In genomic region chr3:149332227-149332765, GRCh38 we compare ENCODE assay signal across 16 cellular contexts. TPM values are rescaled to one million over a fixed set of nuclear protein-coding genes. Genes with fewer than 3 reads are reported as not detected.
DNase-seq lines count a peak whose midpoint lies in the region; ATAC-seq, FAIRE-seq and TF ChIP-seq lines count a peak whose summit lies in the region.
"Had no signal": no experiment of that assay in that cellular context is flagged by ENCODE, and none has a peak within 500 bp of the region (broad histone marks: within the 10 kb centered on the region; RNA-seq: fewer than 3 reads in every experiment).

No MANE protein-coding gene starts in this region.

- no peaks in the 10 kb centered on the region for H3K27me3 ChIP-seq in IMR-90 (ENCODE audit: control insufficient read depth, insufficient read depth, low read length)
- no peaks in the 10 kb centered on the region for H3K27me3 ChIP-seq in esophagus muscularis mucosa

- no peak overlapping the region for H2AK5ac ChIP-seq in IMR-90 (ENCODE audit: low read depth, low read length)

- H3K4me2 ChIP-seq in A549 (peak overlapping the region; percentile 77), IMR-90 (ENCODE audit: low read depth, low read length) (no peak overlapping the region)

- no peaks in the 10 kb centered on the region for H4K20me1 ChIP-seq in IMR-90 (ENCODE audit: insufficient read depth, low read length)

- H3K4me1 ChIP-seq in A549 (peaks cover 74% of the 10 kb centered on the region), IMR-90 (ENCODE audit: control insufficient read depth, insufficient read depth, low read length) (peaks cover 3% of the 10 kb centered on the region), esophagus muscularis mucosa (no peaks in the 10 kb centered on the region), mesodermal cell (ENCODE audit: control insufficient read depth, insufficient read depth, low read length, poor library complexity, severe bottlenecking) (peaks cover 41% of the 10 kb centered on the region)

- intact Hi-C loops in IMR-90 (cut with micrococcal nuclease): no loop called here
- intact Hi-C loops in esophagus muscularis mucosa (cut with DNase I): no loop called here

- H3K9ac ChIP-seq in IMR-90 (ENCODE audit: low read depth, low read length): no peak overlapping the region

- H4K91ac ChIP-seq in IMR-90 (ENCODE audit: insufficient read depth, low read depth, low read length): peak overlapping the region; percentile 42; the same call in 1 of the 2 replicates

- FAIRE-seq in A549 (lab: Jason Lieb, UNC): peak; percentile 86

- dilution Hi-C loops in IMR-90 (cut with HindIII; ENCODE audit: low sequenced_read_pairs, unreplicated experiment): no loop called here

- TF ChIP-seq RAD21 in A549 (conservative IDR thresholded peaks at IDR 0.05 in 1 of 2, IDR thresholded peaks at IDR 0.05 in 1 of 2) (no peak), IMR-90 (IDR thresholded peaks at IDR 0.05; ENCODE audit: low read length) (no peak)

- DNase-seq in A549 (ENCODE audit: low read depth in 1 of 2, low spot score in 1 of 2) (no peak), IMR-90 (peak; percentile 53), esophagus muscularis mucosa (ENCODE audit: extremely low spot score) (no peak), erythroblast (lab: John Stamatoyannopoulos, UW) (no peak), GF-D8 (lab: John Stamatoyannopoulos, UW) (no peak)
- DNase-seq: activated CD4-positive, alpha-beta T cell treated with anti-CD3 and anti-CD28 coated beads for 36 hours; activated CD8-positive, alpha-beta memory T cell treated with anti-CD3 and anti-CD28 coated beads, Interleukin-2, amount 50 U/mL, for 4 hours; activated naive CD4-positive, alpha-beta T cell; foreskin melanocyte; NCI-H345; nucleus accumbens; SHP77 treated with DMSO at 0.1 percent for 48 hours; stimulated activated naive CD4-positive, alpha-beta T cell treated with Interleukin-2 at 50 U/mL for 16 hours had no signal

- ATAC-seq in A549 (no peak), IMR-90 (ENCODE audit: low read depth) (no peak), HG02938 (IDR thresholded peaks at IDR 0.05; ENCODE audit: unreplicated experiment) (no peak), HG03521 (IDR thresholded peaks at IDR 0.05; ENCODE audit: unreplicated experiment) (no peak)
- ATAC-seq: activated CD4-positive, alpha-beta T cell treated with anti-CD3 and anti-CD28 coated beads for 36 hours had no signal

- CTCF ChIA-PET in A549 (lab: Yijun Ruan, JAX): interaction anchor here (0.9 to 3.8 kb wide), 14 partner anchors 8 to 378 kb away, joined by 3 to 27 read pairs (median 6); no protein-coding TSS in a partner anchor
- CTCF ChIA-PET in IMR-90 (lab: Yijun Ruan, JAX): interaction anchor here (0.6 to 1.8 kb wide), 4 partner anchors 46 to 377 kb away, joined by 3 to 7 read pairs (median 3); no protein-coding TSS in a partner anchor

- H3K9me1 ChIP-seq in IMR-90 (ENCODE audit: insufficient read depth, low read length): no peaks in the 10 kb centered on the region; the same call in 1 of the 2 replicates

- H2BK5ac ChIP-seq in IMR-90 (ENCODE audit: low read depth, low read length, poor library complexity, severe bottlenecking): peak overlapping the region; percentile 50

- BruUV-seq in IMR-90 (replicated peaks; lab: Mats Ljungman, UMichigan): no TSS peak

- no peak overlapping the region for H2AK9ac ChIP-seq in IMR-90 (replicated peaks; ENCODE audit: low read depth, low read length, poor library complexity)

- no peaks in the 10 kb centered on the region; a peak in 1 of 4 replicates for H3K79me1 ChIP-seq in IMR-90 (ENCODE audit: low read depth in 1 of 2, low read length in 2 of 2)

- peak overlapping the region; percentile 82 for H2BK120ac ChIP-seq in IMR-90 (ENCODE audit: low read depth, low read length)

- H4K5ac ChIP-seq in IMR-90 (ENCODE audit: low read depth, low read length): 0 out of 2 replicates have a peak overlapping the region, but pooled peaks have one; percentile 39

- H3K9me3 ChIP-seq in A549 (no peaks in the 10 kb centered on the region), IMR-90 (ENCODE audit: control insufficient read depth, insufficient read depth, low read length) (no peaks in the 10 kb centered on the region), esophagus muscularis mucosa (no peaks in the 10 kb centered on the region), mesodermal cell (ENCODE audit: control insufficient read depth, low read length) (no peaks in the 10 kb centered on the region)

- WGBS in A549 (ENCODE audit: missing lambda C conversion rate): 2% methylated on average over 1 of the region's 1 CpG
- no CpG with 5 or more reads among the region's 1 CpG for whole genome bisulfite sequencing in IMR-90 (ENCODE audit: extremely low coverage in 2 of 2, insufficient read length in 1 of 2), 2 experiments
- 6% methylated on average over 1 of the region's 1 CpG for WGBS in esophagus muscularis mucosa
- WGBS in mesodermal cell (ENCODE audit: insufficient coverage in 2 of 2), 2 experiments: no CpG with 5 or more reads among the region's 1 CpG

- peak overlapping the region; percentile 61; the same call in 1 of the 2 replicates for H3K14ac ChIP-seq in IMR-90 (replicated peaks; ENCODE audit: low read depth, low read length)

- no peak overlapping the region for H3K56ac ChIP-seq in IMR-90 (ENCODE audit: extremely low read depth, insufficient read depth, low read length)

- peak overlapping the region; percentile 11 to 73; a peak in 1 of 4 replicates for H4K8ac ChIP-seq in IMR-90 (ENCODE audit: low read depth in 2 of 2, low read length in 2 of 2)

- in situ Hi-C loops in IMR-90 (cut with MboI; ENCODE audit: low sequenced_read_pairs): loop anchor here (10.0 kb wide), 1 partner anchor 377 kb away; no protein-coding TSS in a partner anchor

- H3K4me3 ChIP-seq in A549: peak overlapping the region; percentile 39
- no peak overlapping the region for H3K4me3 ChIP-seq in IMR-90 (ENCODE audit: insufficient read depth, low read depth, low read length)
- H3K4me3 ChIP-seq in esophagus muscularis mucosa: peak overlapping the region; percentile 2 to 20 (median 12)
- peak overlapping the region; percentile 26 for H3K4me3 ChIP-seq in mesodermal cell (ENCODE audit: extremely low read depth, insufficient read depth, low read length, poor library complexity, severe bottlenecking)

- TF ChIP-seq POLR2A in A549 (IDR thresholded peaks at IDR 0.05; ENCODE audit: low read length) (no peak), IMR-90 (IDR thresholded peaks at IDR 0.05; ENCODE audit: low read depth, low read length) (no peak), esophagus muscularis mucosa (IDR thresholded peaks at IDR 0.05; ENCODE audit: low read depth) (no peak), erythroblast (IDR thresholded peaks at IDR 0.05; ENCODE audit: low read length) (no peak)

- POLR2A ChIA-PET in A549 (lab: Yijun Ruan, JAX) (interaction anchor here (1.0 to 2.1 kb wide), 3 partner anchors 32 to 203 kb away, joined by 3 to 8 read pairs (median 6); partner anchors contain the start of gene HPS3), IMR-90 (lab: Charles Lee; ENCODE audit: unreplicated experiment) (no interaction called here)

- H3K23ac ChIP-seq in IMR-90 (ENCODE audit: low read depth, low read length): peak overlapping the region; percentile 62; the same call in 1 of the 2 replicates

- TF ChIP-seq CTCF in A549 (IDR thresholded peaks at IDR 0.05): no peak
- no peak for TF ChIP-seq CTCF in IMR-90 (conservative IDR thresholded peaks at IDR 0.05; ENCODE audit: low read depth, low read length)
- TF ChIP-seq CTCF in esophagus muscularis mucosa (IDR thresholded peaks at IDR 0.05): no peak

- peak overlapping the region; percentile 88 for H2BK20ac ChIP-seq in IMR-90 (ENCODE audit: low read depth, low read length)

- peak overlapping the region; percentile 68; the same call in 1 of the 2 replicates for H3K4ac ChIP-seq in IMR-90 (ENCODE audit: low read depth, low read length)

- H3K36me3 ChIP-seq in IMR-90 (ENCODE audit: control insufficient read depth, insufficient read depth, low read length) (no peaks in the 10 kb centered on the region), esophagus muscularis mucosa (no peaks in the 10 kb centered on the region), mesodermal cell (ENCODE audit: control insufficient read depth, insufficient read depth, low read length) (peaks cover 10% of the 10 kb centered on the region)

- H2AFZ ChIP-seq in IMR-90 (replicated peaks; ENCODE audit: low read length, poor library complexity): no peak overlapping the region

- H2BK15ac ChIP-seq in IMR-90 (ENCODE audit: low read depth, low read length): no peak overlapping the region

- TF ChIP-seq EP300 in A549 (IDR thresholded peaks at IDR 0.05): no peak
- no peak for TF ChIP-seq EP300 in esophagus muscularis mucosa (IDR thresholded peaks at IDR 0.05)

- no peak overlapping the region for H3K18ac ChIP-seq in IMR-90 (ENCODE audit: low read depth, low read length)

- peak overlapping the region; percentile 91 for H3K27ac ChIP-seq in A549
- no peak overlapping the region for H3K27ac ChIP-seq in IMR-90 (ENCODE audit: insufficient read depth, low read length)
- peak overlapping the region; percentile 18 to 55 (median 44) for H3K27ac ChIP-seq in esophagus muscularis mucosa (replicated peaks in 1 of 4)
- peak overlapping the region; percentile 71 for H3K27ac ChIP-seq in mesodermal cell (ENCODE audit: low read depth, low read length, severe bottlenecking)

RNA-seq across cellular contexts. Expression of gene TM4SF18, which starts 1.1 kb away (rescaled TPM):
- polyA plus RNA-seq in A549 (2011; rRNA removed) (99.8 and 123 TPM in 2 replicates), A549 (2017; fragmentation: RNase III; extraction: RNeasy Plus Mini Kit Qiagen cat#74134 plus additional on column Dnase treatment) (49.7 to 57.7 TPM (median 51.3 TPM) in 3 replicates), IMR-90 (2012; rRNA removed) (not detected in 2 replicates)
- polyA plus RNA-seq in A549 (2012; cell fraction: cytosol; rRNA removed): 26.9 and 28.8 TPM in 2 replicates
- 11.2 and 16.8 TPM in 2 replicates for polyA plus RNA-seq in A549 (2012; cell fraction: nucleus; rRNA removed)
- polyA minus RNA-seq in A549 (2011; rRNA and poly(A)+ RNA removed): 34.2 and 42.8 TPM in 2 replicates
- total RNA-seq in IMR-90 (2012; rRNA removed) (under 0.01 TPM in 1 of 2 replicates, not detected in the other), esophagus muscularis mucosa (10 to 100 TPM in 1 of 4 donors, 1 to 10 TPM in 2, under 1 TPM in 1; 0.83 to 10.6 (median 6.5) TPM)
- not detected in 2 replicates for polyA plus RNA-seq in IMR-90 (2012; cell fraction: cytosol; rRNA removed)
- polyA plus RNA-seq in IMR-90 (2012; cell fraction: nucleus; rRNA removed; ENCODE audit: low replicate concordance): not detected in 2 replicates
- 47.9 TPM for polyA plus RNA-seq in mesodermal cell (2013, experiment 1 of 2)
- 54.3 TPM for polyA plus RNA-seq in mesodermal cell (2013, experiment 2 of 2)
- total RNA-seq: activated CD4-positive, alpha-beta T cell treated with anti-CD3 and anti-CD28 coated beads for 36 hours had no signal

RNA-seq across cellular contexts. Expression of gene TM4SF1, which starts 45.2 kb away (rescaled TPM):
- polyA plus RNA-seq in A549 (2011; rRNA removed): 1,188 and 1,208 TPM in 2 replicates
- 820 and 918 TPM in 2 replicates for polyA plus RNA-seq in A549 (2012; cell fraction: cytosol; rRNA removed)
- 729 and 1,002 TPM in 2 replicates for polyA plus RNA-seq in A549 (2012; cell fraction: nucleus; rRNA removed)
- 739 to 828 TPM (median 767 TPM) in 3 replicates for polyA plus RNA-seq in A549 (2017; fragmentation: RNase III; extraction: RNeasy Plus Mini Kit Qiagen cat#74134 plus additional on column Dnase treatment)
- polyA minus RNA-seq in A549 (2011; rRNA and poly(A)+ RNA removed): 809 and 900 TPM in 2 replicates
- total RNA-seq in IMR-90 (2012; rRNA removed): 232 and 366 TPM in 2 replicates
- polyA plus RNA-seq in IMR-90 (2012; rRNA removed): 302 and 364 TPM in 2 replicates
- polyA plus RNA-seq in IMR-90 (2012; cell fraction: cytosol; rRNA removed): 212 and 271 TPM in 2 replicates
- 340 and 869 TPM in 2 replicates for polyA plus RNA-seq in IMR-90 (2012; cell fraction: nucleus; rRNA removed; ENCODE audit: low replicate concordance)
- total RNA-seq in esophagus muscularis mucosa: 100 to 1,000 TPM in 1 of 4 donors, 10 to 100 TPM in 3; 28.7 to 151 (median 77.7) TPM
- polyA plus RNA-seq in mesodermal cell (2013, experiment 1 of 2): 147 TPM
- polyA plus RNA-seq in mesodermal cell (2013, experiment 2 of 2): 175 TPM
- total RNA-seq: activated CD4-positive, alpha-beta T cell treated with anti-CD3 and anti-CD28 coated beads for 36 hours had no signal
